In the genomic region with DNA sequence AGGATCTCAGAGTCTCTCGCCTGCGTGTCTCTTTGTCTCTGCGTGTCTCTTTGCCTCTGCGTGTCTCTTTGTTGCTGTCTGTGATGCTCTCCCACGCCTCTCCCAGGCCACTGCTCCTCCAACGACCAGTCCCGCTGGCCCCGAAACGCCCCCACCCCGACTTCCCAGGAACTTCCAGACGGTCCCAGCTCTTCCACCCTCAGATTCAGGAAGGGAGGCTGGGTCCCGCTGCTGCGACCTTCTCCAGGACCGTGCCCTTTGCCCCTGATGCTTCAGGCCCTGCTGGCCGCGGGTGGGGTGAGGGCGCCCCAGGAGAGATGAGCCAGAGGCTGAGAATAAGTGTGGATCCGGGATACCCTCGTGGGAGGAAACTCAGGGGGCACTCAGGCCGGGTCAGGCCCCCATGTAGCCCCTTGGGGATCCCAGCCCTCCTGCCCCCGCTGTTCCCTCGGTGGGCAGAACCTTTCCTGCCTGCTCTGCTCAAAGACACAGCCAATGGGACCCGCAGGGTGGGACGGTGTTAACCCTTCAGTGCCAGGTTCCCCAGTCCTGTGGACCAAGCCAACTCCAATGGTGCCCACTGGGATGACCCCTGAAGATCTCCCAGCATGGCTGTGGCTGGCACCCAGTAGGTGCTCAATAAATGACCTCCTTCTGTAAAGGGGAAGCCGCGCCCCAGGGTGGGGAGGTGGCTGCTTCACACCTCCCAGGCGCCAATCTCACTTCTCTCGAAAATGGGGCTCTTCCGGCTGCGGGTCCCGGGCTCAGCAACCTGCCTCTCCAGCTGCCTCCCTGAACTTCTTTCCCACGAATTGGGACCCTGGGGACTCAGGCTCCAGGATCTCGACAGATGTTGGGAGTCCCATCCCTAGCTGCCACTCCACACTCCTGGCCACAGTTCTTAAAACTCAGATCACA, we compare ENCODE assay signal across 1 cellular context.
TF ChIP-seq lines count a peak whose summit lies in the region.

No MANE protein-coding gene starts in this region.

TF ChIP-seq in GM23338, 12 proteins besides CTCF, POLR2A, EP300 and RAD21 (continued from another document):
- TF ChIP-seq, protein P1, sequence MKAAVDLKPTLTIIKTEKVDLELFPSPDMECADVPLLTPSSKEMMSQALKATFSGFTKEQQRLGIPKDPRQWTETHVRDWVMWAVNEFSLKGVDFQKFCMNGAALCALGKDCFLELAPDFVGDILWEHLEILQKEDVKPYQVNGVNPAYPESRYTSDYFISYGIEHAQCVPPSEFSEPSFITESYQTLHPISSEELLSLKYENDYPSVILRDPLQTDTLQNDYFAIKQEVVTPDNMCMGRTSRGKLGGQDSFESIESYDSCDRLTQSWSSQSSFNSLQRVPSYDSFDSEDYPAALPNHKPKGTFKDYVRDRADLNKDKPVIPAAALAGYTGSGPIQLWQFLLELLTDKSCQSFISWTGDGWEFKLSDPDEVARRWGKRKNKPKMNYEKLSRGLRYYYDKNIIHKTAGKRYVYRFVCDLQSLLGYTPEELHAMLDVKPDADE (IDR thresholded peaks at IDR 0.05): no peak
- TF ChIP-seq CREB1 (CRISPR knock-in tag; IDR thresholded peaks at IDR 0.05; ENCODE audit: low read depth) (no peak), STAT1 (IDR thresholded peaks at IDR 0.05; ENCODE audit: unreplicated experiment) (no peak)
- TF ChIP-seq, protein P2, sequence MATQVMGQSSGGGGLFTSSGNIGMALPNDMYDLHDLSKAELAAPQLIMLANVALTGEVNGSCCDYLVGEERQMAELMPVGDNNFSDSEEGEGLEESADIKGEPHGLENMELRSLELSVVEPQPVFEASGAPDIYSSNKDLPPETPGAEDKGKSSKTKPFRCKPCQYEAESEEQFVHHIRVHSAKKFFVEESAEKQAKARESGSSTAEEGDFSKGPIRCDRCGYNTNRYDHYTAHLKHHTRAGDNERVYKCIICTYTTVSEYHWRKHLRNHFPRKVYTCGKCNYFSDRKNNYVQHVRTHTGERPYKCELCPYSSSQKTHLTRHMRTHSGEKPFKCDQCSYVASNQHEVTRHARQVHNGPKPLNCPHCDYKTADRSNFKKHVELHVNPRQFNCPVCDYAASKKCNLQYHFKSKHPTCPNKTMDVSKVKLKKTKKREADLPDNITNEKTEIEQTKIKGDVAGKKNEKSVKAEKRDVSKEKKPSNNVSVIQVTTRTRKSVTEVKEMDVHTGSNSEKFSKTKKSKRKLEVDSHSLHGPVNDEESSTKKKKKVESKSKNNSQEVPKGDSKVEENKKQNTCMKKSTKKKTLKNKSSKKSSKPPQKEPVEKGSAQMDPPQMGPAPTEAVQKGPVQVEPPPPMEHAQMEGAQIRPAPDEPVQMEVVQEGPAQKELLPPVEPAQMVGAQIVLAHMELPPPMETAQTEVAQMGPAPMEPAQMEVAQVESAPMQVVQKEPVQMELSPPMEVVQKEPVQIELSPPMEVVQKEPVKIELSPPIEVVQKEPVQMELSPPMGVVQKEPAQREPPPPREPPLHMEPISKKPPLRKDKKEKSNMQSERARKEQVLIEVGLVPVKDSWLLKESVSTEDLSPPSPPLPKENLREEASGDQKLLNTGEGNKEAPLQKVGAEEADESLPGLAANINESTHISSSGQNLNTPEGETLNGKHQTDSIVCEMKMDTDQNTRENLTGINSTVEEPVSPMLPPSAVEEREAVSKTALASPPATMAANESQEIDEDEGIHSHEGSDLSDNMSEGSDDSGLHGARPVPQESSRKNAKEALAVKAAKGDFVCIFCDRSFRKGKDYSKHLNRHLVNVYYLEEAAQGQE (IDR thresholded peaks at IDR 0.05; ENCODE audit: unreplicated experiment): no peak
